In the genomic region with DNA sequence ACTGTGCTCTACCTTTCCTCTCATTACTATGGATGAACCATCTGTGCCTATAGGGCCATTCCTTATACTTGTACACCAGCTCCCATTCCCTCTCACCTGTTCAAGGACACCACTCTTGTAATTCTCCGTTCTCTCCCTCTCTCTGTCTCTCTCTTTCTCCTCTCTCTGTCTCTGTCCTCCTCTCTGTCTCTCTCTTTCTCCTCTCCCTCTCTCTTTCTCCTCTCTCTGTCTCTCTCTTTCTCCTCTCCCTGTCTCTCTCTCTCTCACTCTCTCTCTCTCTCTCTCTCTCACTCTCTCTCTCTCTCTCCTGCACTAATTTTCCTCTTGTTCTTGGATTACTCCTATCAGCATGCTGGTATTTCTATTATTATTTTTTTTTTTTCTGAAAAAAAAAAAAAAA, we compare ENCODE assay signal across 10 cellular contexts.
"Had no signal": no experiment of that assay in that cellular context is flagged by ENCODE, and none has a peak within 500 bp of the region (broad histone marks: within the 10 kb centered on the region; RNA-seq: fewer than 3 reads in every experiment).

No MANE protein-coding gene starts in this region.

- H2AFZ ChIP-seq: GM23248, GM23338 had no signal

- ATAC-seq: GM23338, HCT116 had no signal

- H3K9me3 ChIP-seq: HAP-1 had no signal

- DNase-seq: GM23248, GOT3, H7, H9, HCEC 1CT, HFFc6 had no signal

- H3K27ac ChIP-seq: GM23248 had no signal

- H3K27ac Mint-ChIP-seq: GM23338, H9, HFFc6 had no signal

- FAIRE-seq: H54 had no signal

- H3K9ac ChIP-seq: GM23248 had no signal

- H3K36me3 ChIP-seq: HAP-1 had no signal

- H3K4me3 Mint-ChIP-seq: GM23338, H9, HFFc6 had no signal

- H3K4me3 ChIP-seq: GM23248, GM23338, HAP-1 had no signal

- H3K4me2 ChIP-seq: GM23338 had no signal
